In genomic region chr9:97109194-97109811, GRCh38 we compare ENCODE assay signal across 8 cellular contexts.
DNase-seq lines count a peak whose midpoint lies in the region; ATAC-seq and TF ChIP-seq lines count a peak whose summit lies in the region.

No MANE protein-coding gene starts in this region.

- in situ Hi-C loops in IMR-90 (cut with MboI; ENCODE audit: low sequenced_read_pairs): loop anchor here (25.0 kb wide), 1 partner anchor 397 kb away; no protein-coding TSS in a partner anchor

- no peaks in the 10 kb centered on the region for H3K9me3 Mint-ChIP-seq in natural killer cell treated with Interleukin-12 subunit alpha and Interleukin-12 subunit beta and Interleukin-15 and Interleukin-18, amount 100 ng/mL, for 72 hours

- no peak overlapping the region for H3K23ac ChIP-seq in IMR-90 (ENCODE audit: low read depth, low read length)

- H2BK20ac ChIP-seq in IMR-90 (ENCODE audit: low read depth, low read length): no peak overlapping the region

- no peaks in the 10 kb centered on the region for H3K36me3 Mint-ChIP-seq in natural killer cell treated with Interleukin-12 subunit alpha and Interleukin-12 subunit beta and Interleukin-15 and Interleukin-18, amount 100 ng/mL, for 72 hours

- H3F3A ChIP-seq in SU-DHL-6 (ENCODE audit: insufficient read depth): no peaks in the 10 kb centered on the region

- no peak overlapping the region for H3K14ac ChIP-seq in IMR-90 (replicated peaks; ENCODE audit: low read depth, low read length)

- H2AK5ac ChIP-seq in IMR-90 (ENCODE audit: low read depth, low read length): no peak overlapping the region

- 13% methylated on average over 2 of the region's 4 CpGs; no CpG with 5 or more reads in 1 of the 2 experiments for WGBS in IMR-90 (ENCODE audit: extremely low coverage in 2 of 2, insufficient read length in 1 of 2), 2 experiments
- 26% methylated on average over 4 of the region's 4 CpGs for WGBS in esophagus muscularis mucosa

- H2AFZ ChIP-seq in IMR-90 (replicated peaks; ENCODE audit: low read length, poor library complexity) (no peak overlapping the region), SU-DHL-6 (ENCODE audit: low read depth, low read length, severe bottlenecking) (no peak overlapping the region)

- H2AK9ac ChIP-seq in IMR-90 (replicated peaks; ENCODE audit: low read depth, low read length, poor library complexity): no peak overlapping the region

- peaks cover 5 to 11% of the 10 kb centered on the region in 2 donors for H3K27me3 Mint-ChIP-seq in natural killer cell treated with Interleukin-12 subunit alpha and Interleukin-12 subunit beta and Interleukin-15 and Interleukin-18, amount 100 ng/mL, for 72 hours

- H3K27ac ChIP-seq in IMR-90 (ENCODE audit: insufficient read depth, low read length): no peak overlapping the region
- no peak overlapping the region for H3K27ac ChIP-seq in SU-DHL-6 (ENCODE audit: low read depth, low read length)
- H3K27ac ChIP-seq in esophagus muscularis mucosa (replicated peaks in 1 of 4): no peak overlapping the region

- no peak overlapping the region for H3K56ac ChIP-seq in IMR-90 (ENCODE audit: extremely low read depth, insufficient read depth, low read length)

- no peak overlapping the region for H3K27ac Mint-ChIP-seq in natural killer cell treated with Interleukin-12 subunit alpha and Interleukin-12 subunit beta and Interleukin-15 and Interleukin-18, amount 100 ng/mL, for 72 hours

- no peak for TF ChIP-seq EP300 in esophagus muscularis mucosa (IDR thresholded peaks at IDR 0.05)

- no peak overlapping the region for H2BK15ac ChIP-seq in IMR-90 (ENCODE audit: low read depth, low read length)

- ATAC-seq in IMR-90 (ENCODE audit: low read depth) (peak; percentile 37; the same call in 1 of the 2 replicates), HG02763 (IDR thresholded peaks at IDR 0.05; ENCODE audit: unreplicated experiment) (no peak)
- ATAC-seq in natural killer cell treated with Interleukin-12 subunit alpha and Interleukin-12 subunit beta and Interleukin-15 and Interleukin-18, amount 100 ng/mL, for 72 hours: no peak

- no peak overlapping the region for H3K18ac ChIP-seq in IMR-90 (ENCODE audit: low read depth, low read length)

- H4K5ac ChIP-seq in IMR-90 (ENCODE audit: low read depth, low read length): no peak overlapping the region

- no TSS peak for BruUV-seq in IMR-90 (replicated peaks; lab: Mats Ljungman, UMichigan)

- no peaks in the 10 kb centered on the region for H3K9me1 ChIP-seq in IMR-90 (ENCODE audit: insufficient read depth, low read length)

- no peaks in the 10 kb centered on the region for H3K79me1 ChIP-seq in IMR-90 (ENCODE audit: low read depth in 1 of 2, low read length in 2 of 2)

- H3K79me2 ChIP-seq in SU-DHL-6 (ENCODE audit: insufficient read depth, low read length): no peaks in the 10 kb centered on the region

- TF ChIP-seq CTCF in IMR-90 (conservative IDR thresholded peaks at IDR 0.05; ENCODE audit: low read depth, low read length) (peak; percentile 31; the same call in 1 of the 2 replicates), SU-DHL-6 (IDR thresholded peaks at IDR 0.05; ENCODE audit: insufficient read depth, low read length, poor library complexity, severe bottlenecking) (peak; percentile 33), esophagus muscularis mucosa (IDR thresholded peaks at IDR 0.05) (peak in 2 of 3 experiments; percentile 18 to 29)

- no peak overlapping the region for H3K4me2 ChIP-seq in IMR-90 (ENCODE audit: low read depth, low read length)
- H3K4me2 ChIP-seq in SU-DHL-6 (ENCODE audit: low read depth, low read length, poor library complexity, severe bottlenecking): no peak overlapping the region

- H4K20me1 ChIP-seq in IMR-90 (ENCODE audit: insufficient read depth, low read length) (no peaks in the 10 kb centered on the region), SU-DHL-6 (ENCODE audit: low read depth, low read length) (no peaks in the 10 kb centered on the region)

- POLR2A ChIA-PET in IMR-90 (lab: Charles Lee; ENCODE audit: unreplicated experiment): no interaction called here

- no peak overlapping the region for H3K4me3 ChIP-seq in IMR-90 (ENCODE audit: insufficient read depth, low read depth, low read length)
- H3K4me3 ChIP-seq in SU-DHL-6 (ENCODE audit: insufficient read depth, low read length, poor library complexity, severe bottlenecking): no peak overlapping the region
- H3K4me3 ChIP-seq in esophagus muscularis mucosa: no peak overlapping the region

- peak; percentile 32 for TF ChIP-seq RAD21 in IMR-90 (IDR thresholded peaks at IDR 0.05; ENCODE audit: low read length)

- H3K4me1 ChIP-seq in IMR-90 (ENCODE audit: control insufficient read depth, insufficient read depth, low read length) (no peaks in the 10 kb centered on the region), esophagus muscularis mucosa (no peaks in the 10 kb centered on the region)

- no peak overlapping the region for H2BK120ac ChIP-seq in IMR-90 (ENCODE audit: low read depth, low read length)

- H4K8ac ChIP-seq in IMR-90 (ENCODE audit: low read depth in 2 of 2, low read length in 2 of 2): no peak overlapping the region

- H3K27me3 ChIP-seq in IMR-90 (ENCODE audit: control insufficient read depth, insufficient read depth, low read length): no peaks in the 10 kb centered on the region
- no peaks in the 10 kb centered on the region for H3K27me3 ChIP-seq in SU-DHL-6 (ENCODE audit: low read length)
- no peaks in the 10 kb centered on the region for H3K27me3 ChIP-seq in esophagus muscularis mucosa

- no peak overlapping the region for H2BK5ac ChIP-seq in IMR-90 (ENCODE audit: low read depth, low read length, poor library complexity, severe bottlenecking)

- DNase-seq in EH (ENCODE audit: low read depth) (peak; percentile 29), IMR-90 (peak; percentile 6), esophagus muscularis mucosa (ENCODE audit: extremely low spot score) (no peak), nucleus accumbens (lab: John Stamatoyannopoulos, UW) (peak in 39 of 56 donors; percentile 1 to 78 (median 18)), activated gamma-delta T cell treated with Interleukin-2 at 50 U/mL for 16 hours (no peak)
- no peak for DNase-seq in natural killer cell treated with Interleukin-12 subunit alpha and Interleukin-12 subunit beta and Interleukin-15 and Interleukin-18, amount 100 ng/mL, for 72 hours (ENCODE audit: low spot score)

- H3K9ac ChIP-seq in IMR-90 (ENCODE audit: low read depth, low read length) (no peak overlapping the region), SU-DHL-6 (ENCODE audit: low read length) (no peak overlapping the region)

- dilution Hi-C loops in IMR-90 (cut with HindIII; ENCODE audit: low sequenced_read_pairs, unreplicated experiment): no loop called here

- H4K91ac ChIP-seq in IMR-90 (ENCODE audit: insufficient read depth, low read depth, low read length): no peak overlapping the region

- H3K4me1 Mint-ChIP-seq in natural killer cell treated with Interleukin-12 subunit alpha and Interleukin-12 subunit beta and Interleukin-15 and Interleukin-18, amount 100 ng/mL, for 72 hours (ENCODE audit: low read depth in 2 of 2): no peaks in the 10 kb centered on the region

- no peaks in the 10 kb centered on the region for H3K9me2 ChIP-seq in SU-DHL-6 (replicated peaks; ENCODE audit: insufficient read depth, low read length)

- H3K9me3 ChIP-seq in IMR-90 (ENCODE audit: control insufficient read depth, insufficient read depth, low read length) (no peaks in the 10 kb centered on the region), SU-DHL-6 (ENCODE audit: insufficient read depth, low read length) (no peaks in the 10 kb centered on the region), esophagus muscularis mucosa (no peaks in the 10 kb centered on the region)

- no peak overlapping the region for H3K4ac ChIP-seq in IMR-90 (ENCODE audit: low read depth, low read length)

- H3K4me3 Mint-ChIP-seq in natural killer cell treated with Interleukin-12 subunit alpha and Interleukin-12 subunit beta and Interleukin-15 and Interleukin-18, amount 100 ng/mL, for 72 hours: no peak overlapping the region

- TF ChIP-seq POLR2A in IMR-90 (IDR thresholded peaks at IDR 0.05; ENCODE audit: low read depth, low read length) (no peak), esophagus muscularis mucosa (IDR thresholded peaks at IDR 0.05; ENCODE audit: low read depth) (no peak)

- H3K36me3 ChIP-seq in IMR-90 (ENCODE audit: control insufficient read depth, insufficient read depth, low read length) (no peaks in the 10 kb centered on the region), SU-DHL-6 (ENCODE audit: low read length) (no peaks in the 10 kb centered on the region), esophagus muscularis mucosa (no peaks in the 10 kb centered on the region)

- intact Hi-C loops in IMR-90 (cut with micrococcal nuclease): loop anchor here (1.0 to 5.0 kb wide), 2 partner anchors 237 to 252 kb away; no protein-coding TSS in a partner anchor
- intact Hi-C loops in esophagus muscularis mucosa (cut with DNase I): no loop called here

- CTCF ChIA-PET in IMR-90 (lab: Yijun Ruan, JAX): no interaction called here

TF ChIP-seq in IMR-90, 13 proteins besides CTCF, POLR2A, EP300 and RAD21:
- TF ChIP-seq SMC3 (IDR thresholded peaks at IDR 0.05; ENCODE audit: low read depth, low read length): 0 out of 2 replicates have a peak, but pooled peaks have one; percentile 6
- TF ChIP-seq BHLHE40 (IDR thresholded peaks at IDR 0.05; ENCODE audit: low read depth, low read length): no peak

Comparison
In these comparisons a context has a peak if more than half of its experiments do, and no peak if none do; other contexts are left out.
1. DNase-seq: peak in EH (single experiment), IMR-90 (single experiment) and nucleus accumbens (39 of 56); none in esophagus muscularis mucosa (single experiment), natural killer cell treated with Interleukin-12 subunit alpha and Interleukin-12 subunit beta and Interleukin-15 and Interleukin-18, amount 100 ng/mL, for 72 hours (single experiment) and activated gamma-delta T cell treated with Interleukin-2 at 50 U/mL for 16 hours (single experiment).
2. Peak in every context shown above with its lines, with median percentiles within 50 percentile points of each other: CTCF ChIP-seq.